In the genomic region with DNA sequence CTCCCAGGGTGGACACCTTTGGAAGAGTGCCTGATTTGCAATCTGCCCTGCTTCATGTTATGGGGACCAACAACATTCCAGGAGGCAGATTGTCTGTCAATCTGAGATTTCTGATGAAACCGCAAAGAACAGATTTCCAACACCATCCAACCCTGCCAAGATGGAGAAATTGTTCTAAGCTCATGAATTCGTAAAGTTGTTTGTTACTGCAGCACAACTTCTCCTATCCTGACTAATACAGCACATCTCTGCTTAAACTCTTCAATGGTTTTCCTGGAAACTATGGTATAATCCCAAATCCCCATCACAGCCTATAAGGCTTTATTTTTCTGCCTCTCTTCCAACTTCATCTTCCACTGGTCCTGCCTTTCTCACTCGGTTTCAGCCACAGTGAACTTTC, we compare ENCODE assay signal across 1 cellular context.
TF ChIP-seq lines count a peak whose summit lies in the region.

No MANE protein-coding gene starts in this region.

TF ChIP-seq in A549, 52 proteins besides CTCF, POLR2A, EP300 and RAD21 (continued from another document):
- TF ChIP-seq, protein P1, sequence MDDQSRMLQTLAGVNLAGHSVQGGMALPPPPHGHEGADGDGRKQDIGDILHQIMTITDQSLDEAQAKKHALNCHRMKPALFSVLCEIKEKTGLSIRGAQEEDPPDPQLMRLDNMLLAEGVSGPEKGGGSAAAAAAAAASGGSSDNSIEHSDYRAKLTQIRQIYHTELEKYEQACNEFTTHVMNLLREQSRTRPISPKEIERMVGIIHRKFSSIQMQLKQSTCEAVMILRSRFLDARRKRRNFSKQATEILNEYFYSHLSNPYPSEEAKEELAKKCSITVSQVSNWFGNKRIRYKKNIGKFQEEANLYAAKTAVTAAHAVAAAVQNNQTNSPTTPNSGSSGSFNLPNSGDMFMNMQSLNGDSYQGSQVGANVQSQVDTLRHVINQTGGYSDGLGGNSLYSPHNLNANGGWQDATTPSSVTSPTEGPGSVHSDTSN (IDR thresholded peaks at IDR 0.05) = no peak
- TF ChIP-seq RNF2 (IDR thresholded peaks at IDR 0.05; ENCODE audit: borderline replicate concordance, low read depth) (no peak), FOSL2 (IDR thresholded peaks at IDR 0.05) (no peak), FOSL2 (CRISPR knock-in tag; IDR thresholded peaks at IDR 0.05) (no peak), KDM1A (IDR thresholded peaks at IDR 0.05; ENCODE audit: low read depth) (no peak)
- TF ChIP-seq, protein P2, sequence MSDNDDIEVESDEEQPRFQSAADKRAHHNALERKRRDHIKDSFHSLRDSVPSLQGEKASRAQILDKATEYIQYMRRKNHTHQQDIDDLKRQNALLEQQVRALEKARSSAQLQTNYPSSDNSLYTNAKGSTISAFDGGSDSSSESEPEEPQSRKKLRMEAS (IDR thresholded peaks at IDR 0.05) = no peak
